In the genomic region with DNA sequence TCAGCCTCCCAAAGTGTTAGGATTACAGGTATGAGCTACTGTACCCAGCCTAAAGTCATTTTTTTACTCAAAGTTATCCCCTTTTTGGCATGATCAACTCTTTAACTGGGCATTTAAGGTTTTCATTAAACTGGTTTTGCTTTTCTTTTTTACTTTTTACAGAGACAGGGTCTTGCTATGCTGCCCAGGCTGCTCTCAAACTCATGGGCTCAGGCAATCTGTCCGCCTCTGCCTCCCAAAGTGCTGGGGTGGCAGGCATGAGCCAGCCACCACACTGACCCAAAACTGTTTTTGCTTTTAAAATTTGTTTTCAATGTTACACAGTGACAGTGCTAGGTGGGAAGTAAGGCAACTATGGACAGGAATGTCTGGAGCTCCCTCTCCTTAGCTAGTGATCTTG, we compare ENCODE assay signal across 19 cellular contexts. TPM values are rescaled to one million over a fixed set of nuclear protein-coding genes. Genes with fewer than 3 reads are reported as not detected.
DNase-seq lines count a peak whose midpoint lies in the region; ATAC-seq and TF ChIP-seq lines count a peak whose summit lies in the region.
"Had no signal": no experiment of that assay in that cellular context is flagged by ENCODE, and none has a peak within 500 bp of the region (broad histone marks: within the 10 kb centered on the region; RNA-seq: fewer than 3 reads in every experiment).

No MANE protein-coding gene starts in this region.

- H3K27me3 ChIP-seq in CD4-positive, CD25-positive, alpha-beta regulatory T cell (ENCODE audit: control insufficient read depth, insufficient read depth, low read length), result no peaks in the 10 kb centered on the region
- H3K27me3 ChIP-seq in PC-3 (ENCODE audit: low read length), result no peaks in the 10 kb centered on the region
- H3K27me3 ChIP-seq in gastroesophageal sphincter, result no peaks in the 10 kb centered on the region
- no peaks in the 10 kb centered on the region for H3K27me3 ChIP-seq in sigmoid colon
- H3K27me3 ChIP-seq: Peyer's patch had no signal

- ATAC-seq in CD4-positive, CD25-positive, alpha-beta regulatory T cell (ENCODE audit: low read depth in 2 of 2), result no peak
- ATAC-seq in PC-3, result no peak
- ATAC-seq in gastroesophageal sphincter, result no peak
- ATAC-seq in GM18858 (IDR thresholded peaks at IDR 0.05; ENCODE audit: unreplicated experiment), result no peak
- ATAC-seq in activated T-helper 17 cell treated with anti-CD3 and anti-CD28 coated beads, Interleukin-2, amount 50 U/mL, for 72 hours (replicated peaks), result no peak
- no peak for ATAC-seq in GM21526 (IDR thresholded peaks at IDR 0.05; ENCODE audit: low FRiP score, unreplicated experiment)

- intact Hi-C loops in PC-3 (cut with micrococcal nuclease), result no loop called here
- intact Hi-C loops in sigmoid colon (cut with DNase I), result no loop called here

- POLR2A ChIA-PET in PC-3 (lab: Charles Lee; ENCODE audit: unreplicated experiment), result no interaction called here

- H3K36me3 Mint-ChIP-seq in CD4-positive, CD25-positive, alpha-beta regulatory T cell, result no peaks in the 10 kb centered on the region
- H3K36me3 Mint-ChIP-seq in activated naive CD8-positive, alpha-beta T cell treated with anti-CD3 and anti-CD28 coated beads for 36 hours, result peaks cover 15% of the 10 kb centered on the region
- H3K36me3 Mint-ChIP-seq in activated T-helper 17 cell treated with anti-CD3 and anti-CD28 coated beads, Interleukin-2, amount 50 U/mL, for 72 hours (ENCODE audit: low read depth), result peaks cover 10% of the 10 kb centered on the region

- peak overlapping the region in 1 of 4 donors; percentile 81 for H3K4me3 Mint-ChIP-seq in CD4-positive, CD25-positive, alpha-beta regulatory T cell
- H3K4me3 Mint-ChIP-seq in activated naive CD8-positive, alpha-beta T cell treated with anti-CD3 and anti-CD28 coated beads for 36 hours, result no peak overlapping the region
- H3K4me3 Mint-ChIP-seq in activated T-helper 17 cell treated with anti-CD3 and anti-CD28 coated beads, Interleukin-2, amount 50 U/mL, for 72 hours, result no peak overlapping the region

- H3K27me3 Mint-ChIP-seq in CD4-positive, CD25-positive, alpha-beta regulatory T cell, result no peaks in the 10 kb centered on the region
- H3K27me3 Mint-ChIP-seq in activated naive CD8-positive, alpha-beta T cell treated with anti-CD3 and anti-CD28 coated beads for 36 hours, result no peaks in the 10 kb centered on the region
- H3K27me3 Mint-ChIP-seq in activated T-helper 17 cell treated with anti-CD3 and anti-CD28 coated beads, Interleukin-2, amount 50 U/mL, for 72 hours, result no peaks in the 10 kb centered on the region

- no peak for TF ChIP-seq EP300 in gastroesophageal sphincter (IDR thresholded peaks at IDR 0.05)
- TF ChIP-seq EP300 in sigmoid colon (IDR thresholded peaks at IDR 0.05), result no peak

- H3K9me2 ChIP-seq in PC-3 (replicated peaks; ENCODE audit: low read length), result no peaks in the 10 kb centered on the region
- H3K9me2 ChIP-seq: SK-N-SH had no signal

- H4K20me1 ChIP-seq in PC-3 (ENCODE audit: low read length), result no peaks in the 10 kb centered on the region

- peaks cover 52% of the 10 kb centered on the region for H3K79me2 ChIP-seq in PC-3 (ENCODE audit: low read length)

- H3K4me1 ChIP-seq in CD4-positive, CD25-positive, alpha-beta regulatory T cell (ENCODE audit: control insufficient read depth, insufficient read depth, low read length, poor library complexity, severe bottlenecking), result peaks cover 15% of the 10 kb centered on the region
- H3K4me1 ChIP-seq in PC-3 (ENCODE audit: insufficient read depth, low read length), result peaks cover 32% of the 10 kb centered on the region
- H3K4me1 ChIP-seq in gastroesophageal sphincter, result peaks cover 0 to 59% (median 7%) of the 10 kb centered on the region in 3 donors
- H3K4me1 ChIP-seq in sigmoid colon, result peaks cover 0 to 51% (median 32%) of the 10 kb centered on the region in 4 donors

- no peak for TF ChIP-seq POLR2A in gastroesophageal sphincter (IDR thresholded peaks at IDR 0.05)
- TF ChIP-seq POLR2A in sigmoid colon (IDR thresholded peaks at IDR 0.05), result no peak

- H3K9me3 ChIP-seq in CD4-positive, CD25-positive, alpha-beta regulatory T cell (ENCODE audit: control insufficient read depth in 2 of 2, low read length in 2 of 2), result no peaks in the 10 kb centered on the region
- no peaks in the 10 kb centered on the region for H3K9me3 ChIP-seq in PC-3 (ENCODE audit: low read length)
- H3K9me3 ChIP-seq in gastroesophageal sphincter, result no peaks in the 10 kb centered on the region
- no peaks in the 10 kb centered on the region for H3K9me3 ChIP-seq in sigmoid colon
- H3K9me3 ChIP-seq: Peyer's patch, SK-N-SH had no signal

- H3F3A ChIP-seq in PC-3 (ENCODE audit: low read length, unreplicated experiment), result no peaks in the 10 kb centered on the region

- no TSS peak for BruUV-seq in PC-3 (replicated peaks; lab: Mats Ljungman, UMichigan)

- no peak overlapping the region for H3K4me3 ChIP-seq in CD4-positive, CD25-positive, alpha-beta regulatory T cell (ENCODE audit: low read depth, low read length)
- H3K4me3 ChIP-seq in PC-3 (ENCODE audit: low read length) (no peak overlapping the region), gastroesophageal sphincter (no peak overlapping the region), sigmoid colon (no peak overlapping the region)
- H3K4me3 ChIP-seq: Peyer's patch had no signal

- 0 out of 2 replicates have a peak overlapping the region, but pooled peaks have one; percentile 15 for H3K4me2 ChIP-seq in PC-3 (ENCODE audit: low read length)
- H3K4me2 ChIP-seq: KMS-11, SK-N-SH had no signal

- peak overlapping the region in 2 of 3 donors; percentile 39 to 57 for H3K27ac Mint-ChIP-seq in CD4-positive, CD25-positive, alpha-beta regulatory T cell
- no peak overlapping the region for H3K27ac Mint-ChIP-seq in activated naive CD8-positive, alpha-beta T cell treated with anti-CD3 and anti-CD28 coated beads for 36 hours
- H3K27ac Mint-ChIP-seq in activated T-helper 17 cell treated with anti-CD3 and anti-CD28 coated beads, Interleukin-2, amount 50 U/mL, for 72 hours, result no peak overlapping the region

- no peak for TF ChIP-seq CTCF in PC-3 (conservative IDR thresholded peaks at IDR 0.05; ENCODE audit: low read depth, low read length)
- no peak for TF ChIP-seq CTCF in gastroesophageal sphincter (IDR thresholded peaks at IDR 0.05)
- no peak for TF ChIP-seq CTCF in sigmoid colon (IDR thresholded peaks at IDR 0.05)

- H3K4me1 Mint-ChIP-seq in CD4-positive, CD25-positive, alpha-beta regulatory T cell, result peaks cover 11 to 31% (median 19%) of the 10 kb centered on the region in 4 donors
- H3K4me1 Mint-ChIP-seq in activated naive CD8-positive, alpha-beta T cell treated with anti-CD3 and anti-CD28 coated beads for 36 hours, result peaks cover 25% of the 10 kb centered on the region
- peaks cover 14% of the 10 kb centered on the region for H3K4me1 Mint-ChIP-seq in activated T-helper 17 cell treated with anti-CD3 and anti-CD28 coated beads, Interleukin-2, amount 50 U/mL, for 72 hours

- H3K9me3 Mint-ChIP-seq in CD4-positive, CD25-positive, alpha-beta regulatory T cell, result peaks cover 0 to 2% (median 0%) of the 10 kb centered on the region in 7 donors
- peaks cover 6% of the 10 kb centered on the region for H3K9me3 Mint-ChIP-seq in activated naive CD8-positive, alpha-beta T cell treated with anti-CD3 and anti-CD28 coated beads for 36 hours
- no peaks in the 10 kb centered on the region for H3K9me3 Mint-ChIP-seq in activated T-helper 17 cell treated with anti-CD3 and anti-CD28 coated beads, Interleukin-2, amount 50 U/mL, for 72 hours

- no peak for DNase-seq in CD4-positive, CD25-positive, alpha-beta regulatory T cell
- DNase-seq in PC-3 (no peak), sigmoid colon (no peak)
- no peak for DNase-seq in activated naive CD8-positive, alpha-beta T cell treated with anti-CD3 and anti-CD28 coated beads for 36 hours
- DNase-seq: ACHN, DMS53, GOT3, NCI-H1048, NCI-H1436 treated with DMSO at 0.1 percent for 48 hours, NCI-H510A treated with DMSO at 0.1 percent for 48 hours, NCI-H82, Peyer's patch, Right ventricle myocardium superior, SK-N-SH had no signal

- 60% methylated on average over 1 of the region's 1 CpG; no CpG with 5 or more reads in 1 of the 2 donors for WGBS in gastroesophageal sphincter (ENCODE audit: low coverage in 1 of 2), 2 donors
- 99% methylated on average over 1 of the region's 1 CpG for WGBS in sigmoid colon, 2 donors

- H2AFZ ChIP-seq in PC-3 (ENCODE audit: low read length), result no peak overlapping the region

- CTCF ChIA-PET in PC-3 (lab: Charles Lee), result no interaction called here

- no peak overlapping the region for H3K9ac ChIP-seq in PC-3 (ENCODE audit: low read length)
- H3K9ac ChIP-seq: KMS-11, SK-N-SH had no signal

- no peak overlapping the region for H3K27ac ChIP-seq in CD4-positive, CD25-positive, alpha-beta regulatory T cell (ENCODE audit: insufficient read depth, low read length, poor library complexity, severe bottlenecking)
- H3K27ac ChIP-seq in PC-3 (ENCODE audit: low read length) (0 out of 2 replicates have a peak overlapping the region, but pooled peaks have one; percentile 6), gastroesophageal sphincter (peak overlapping the region in 3 of 4 donors; percentile 48 to 99 (median 98)), sigmoid colon (peak overlapping the region; percentile 46 to 99 (median 96))
- H3K27ac ChIP-seq: KMS-11, Peyer's patch had no signal

- no peaks in the 10 kb centered on the region for H3K36me3 ChIP-seq in CD4-positive, CD25-positive, alpha-beta regulatory T cell (ENCODE audit: control insufficient read depth, insufficient read depth, low read length)
- H3K36me3 ChIP-seq in PC-3 (ENCODE audit: low read depth, low read length) (no peaks in the 10 kb centered on the region), gastroesophageal sphincter (no peaks in the 10 kb centered on the region), sigmoid colon (no peaks in the 10 kb centered on the region)
- H3K36me3 ChIP-seq: Peyer's patch had no signal

RNA-seq across cellular contexts. Expression of a gene that starts 3.9 kb away (rescaled TPM):
- 62.6 TPM for total RNA-seq in CD4-positive, CD25-positive, alpha-beta regulatory T cell
- polyA plus RNA-seq in CD4-positive, CD25-positive, alpha-beta regulatory T cell, result 10 to 100 TPM; 14.7 to 22.4 (median 18.0) TPM
- total RNA-seq in PC-3 (2014; rRNA removed) (19.5 and 21.0 TPM in 2 replicates), gastroesophageal sphincter (10 to 100 TPM; 26.0 to 57.3 (median 41.7) TPM), sigmoid colon (10 to 100 TPM; 34.9 to 51.7 (median 42.6) TPM)
- 10 to 100 TPM in 2 of 3 donors, 1 to 10 TPM in 1; 9.0 to 23.0 (median 10.2) TPM for polyA plus RNA-seq in sigmoid colon
- total RNA-seq in activated naive CD8-positive, alpha-beta T cell treated with anti-CD3 and anti-CD28 coated beads for 36 hours, result 10 to 100 TPM; 34.6 to 36.2 TPM
- 10 to 100 TPM; 28.8 to 33.0 TPM for total RNA-seq in activated T-helper 17 cell treated with anti-CD3 and anti-CD28 coated beads, Interleukin-2, amount 50 U/mL, for 72 hours

RNA-seq across cellular contexts. Expression of a gene that starts 53.1 kb away (rescaled TPM):
- 839 TPM for total RNA-seq in CD4-positive, CD25-positive, alpha-beta regulatory T cell
- polyA plus RNA-seq in CD4-positive, CD25-positive, alpha-beta regulatory T cell, result 100 to 1,000 TPM; 367 to 423 (median 413) TPM
- total RNA-seq in PC-3 (2014; rRNA removed) (999 and 1,007 TPM in 2 replicates), gastroesophageal sphincter (100 to 1,000 TPM; 587 to 866 (median 665) TPM), sigmoid colon (100 to 1,000 TPM; 425 to 581 (median 497) TPM)
- 100 to 1,000 TPM; 301 to 409 (median 326) TPM for polyA plus RNA-seq in sigmoid colon
- total RNA-seq in activated naive CD8-positive, alpha-beta T cell treated with anti-CD3 and anti-CD28 coated beads for 36 hours, result 1,000 to 10,000 TPM; 1,373 to 1,478 TPM
- 1,000 to 10,000 TPM in 1 of 2 donors, 100 to 1,000 TPM in 1; 622 to 1,188 TPM for total RNA-seq in activated T-helper 17 cell treated with anti-CD3 and anti-CD28 coated beads, Interleukin-2, amount 50 U/mL, for 72 hours

Comparison
In these comparisons a context has a peak if more than half of its experiments do, and no peak if none do; other contexts are left out.
1. H3K27ac Mint-ChIP-seq: peak in CD4-positive, CD25-positive, alpha-beta regulatory T cell (2 of 3); none in activated naive CD8-positive, alpha-beta T cell treated with anti-CD3 and anti-CD28 coated beads for 36 hours (single experiment) and activated T-helper 17 cell treated with anti-CD3 and anti-CD28 coated beads, Interleukin-2, amount 50 U/mL, for 72 hours (single experiment).